Comparison of ENCODE assay signal across 15 cellular contexts in the genomic region with DNA sequence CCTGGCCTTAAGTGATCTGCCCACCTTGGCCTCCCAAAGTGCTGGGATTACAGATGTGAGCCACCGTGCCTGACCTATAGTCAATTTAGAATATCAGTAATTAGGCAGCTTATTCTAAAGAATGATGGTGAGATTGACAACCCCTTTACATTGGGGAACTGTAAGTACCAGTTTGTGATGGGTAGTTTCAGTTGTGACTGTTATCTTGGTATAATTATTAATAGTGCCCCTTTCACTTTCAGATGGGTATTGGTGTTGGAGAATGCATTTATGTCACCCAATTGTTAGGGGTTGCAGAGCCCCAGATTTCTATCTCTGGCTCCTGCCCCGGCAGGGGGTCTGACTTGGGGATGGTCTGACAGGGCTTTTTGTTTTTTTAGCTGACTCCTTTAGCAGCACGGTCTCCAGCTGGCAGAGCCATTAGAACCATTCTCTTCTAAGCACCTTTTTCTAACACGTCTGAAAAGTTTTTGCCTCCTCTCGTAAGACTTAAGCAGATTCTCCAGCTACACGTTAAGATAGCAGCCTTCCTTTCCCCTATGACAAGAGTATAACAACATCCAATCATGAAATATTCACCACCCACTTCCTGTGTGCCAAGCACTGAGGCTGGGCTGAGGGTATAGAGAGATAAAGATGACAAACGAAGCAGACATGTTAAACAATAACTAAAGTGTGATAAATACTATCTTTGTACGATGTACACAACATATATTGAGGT.
DNase-seq lines count a peak whose midpoint lies in the region; ATAC-seq and TF ChIP-seq lines count a peak whose summit lies in the region.
"Had no signal": no experiment of that assay in that cellular context is flagged by ENCODE, and none has a peak within 500 bp of the region (broad histone marks: within the 10 kb centered on the region; RNA-seq: fewer than 3 reads in every experiment).

No MANE protein-coding gene starts in this region.

- H3K9me3 Mint-ChIP-seq in GM23338, result no peaks in the 10 kb centered on the region

- peaks cover 29% of the 10 kb centered on the region for H3K4me1 Mint-ChIP-seq in GM23338

- DNase-seq in GM23338 (ENCODE audit: low spot score) (peak; percentile 62), MM.1S (peak; percentile 17), activated gamma-delta T cell treated with Interleukin-2 at 50 U/mL for 16 hours (no peak), NCI-H748 treated with DMSO at 0.1 percent for 48 hours (lab: John Stamatoyannopoulos, UW) (no peak), activated gamma-delta T cell (lab: John Stamatoyannopoulos, UW) (no peak), SKM-1 treated with dmso at 0.1 percent for 144 hours (lab: John Stamatoyannopoulos, UW; ENCODE audit: unreplicated experiment) (no peak)
- DNase-seq: activated B cell treated with CpG ODN at 0.5 μM for 24 hours; DMS79; H7; NCI-H187; NCI-H82; stimulated activated CD4-positive, alpha-beta T cell treated with anti-CD3 and anti-CD28 coated beads, Interleukin-1b, Interleukin-23, amount 100 ng/mL, for 48 hours had no signal

- H3K27me3 ChIP-seq in BLaER1, result no peaks in the 10 kb centered on the region
- no peaks in the 10 kb centered on the region for H3K27me3 ChIP-seq in GM23338 (ENCODE audit: insufficient read depth)
- no peaks in the 10 kb centered on the region for H3K27me3 ChIP-seq in MM.1S (replicated peaks; ENCODE audit: insufficient read depth, low read length)

- no peak overlapping the region for H2AFZ ChIP-seq in GM23338
- no peak overlapping the region for H2AFZ ChIP-seq in MM.1S (ENCODE audit: low read length)

- peak overlapping the region; percentile 12; the same call in 1 of the 2 replicates for H3K27ac Mint-ChIP-seq in GM23338

- H3K9me3 ChIP-seq in BLaER1, result no peaks in the 10 kb centered on the region
- H3K9me3 ChIP-seq in MM.1S (replicated peaks; ENCODE audit: insufficient read depth, low read length), result no peaks in the 10 kb centered on the region

- H3K9me2 ChIP-seq in GM23338 (ENCODE audit: insufficient read depth) (no peaks in the 10 kb centered on the region), MM.1S (replicated peaks; ENCODE audit: insufficient read depth, low read length) (no peaks in the 10 kb centered on the region)

- no peaks in the 10 kb centered on the region for H3K36me3 Mint-ChIP-seq in GM23338 (ENCODE audit: low read depth)

- no peak overlapping the region for H3K9ac ChIP-seq in BLaER1
- no peak overlapping the region for H3K9ac ChIP-seq in MM.1S (ENCODE audit: low read length)

- H4K20me1 ChIP-seq in BLaER1 (no peaks in the 10 kb centered on the region), GM23338 (replicated peaks; ENCODE audit: insufficient read depth) (no peaks in the 10 kb centered on the region), MM.1S (ENCODE audit: insufficient read depth, low read length) (no peaks in the 10 kb centered on the region)

- H3K4me3 ChIP-seq in BLaER1 (no peak overlapping the region), GM23338 (no peak overlapping the region), MM.1S (ENCODE audit: low read length) (no peak overlapping the region)
- H3K4me3 ChIP-seq: K562 had no signal

- H3K79me2 ChIP-seq in GM23338 (replicated peaks; ENCODE audit: insufficient read depth) (no peaks in the 10 kb centered on the region), MM.1S (ENCODE audit: low read length) (no peaks in the 10 kb centered on the region)

- H3K4me1 ChIP-seq in BLaER1 (peaks cover 12% of the 10 kb centered on the region), GM23338 (ENCODE audit: insufficient read depth) (peaks cover 27% of the 10 kb centered on the region), MM.1S (ENCODE audit: low read length) (peaks cover 16% of the 10 kb centered on the region)

- H3K4me2 ChIP-seq in BLaER1, result peak overlapping the region; percentile 32
- peak overlapping the region; percentile 45; the same call in 1 of the 2 replicates for H3K4me2 ChIP-seq in GM23338
- H3K4me2 ChIP-seq in MM.1S (ENCODE audit: low read depth, low read length), result no peak overlapping the region

- H3K36me3 ChIP-seq in BLaER1, result peaks cover 11% of the 10 kb centered on the region; the same call in 1 of the 2 replicates
- no peaks in the 10 kb centered on the region for H3K36me3 ChIP-seq in GM23338 (ENCODE audit: insufficient read depth)
- H3K36me3 ChIP-seq in MM.1S (replicated peaks; ENCODE audit: insufficient read depth, low read length), result no peaks in the 10 kb centered on the region

- H3K4me3 Mint-ChIP-seq in GM23338, result no peak overlapping the region
- H3K4me3 Mint-ChIP-seq: activated B cell treated with CpG ODN at 0.5 μM for 24 hours had no signal

- no peak overlapping the region for H3K27ac ChIP-seq in BLaER1
- H3K27ac ChIP-seq in GM23338 (ENCODE audit: low read depth), result no peak overlapping the region
- H3K27ac ChIP-seq in MM.1S (ENCODE audit: low read length), result no peak overlapping the region

- H3F3A ChIP-seq in GM23338 (replicated peaks; ENCODE audit: low read depth) (no peaks in the 10 kb centered on the region), MM.1S (ENCODE audit: insufficient read depth, low read length) (no peaks in the 10 kb centered on the region)

- TF ChIP-seq CTCF in GM23338 (conservative IDR thresholded peaks at IDR 0.05; ENCODE audit: low read depth in 2 of 2) (no peak), MM.1S (IDR thresholded peaks at IDR 0.05; ENCODE audit: low read length) (no peak)

- ATAC-seq in GM18861 (IDR thresholded peaks at IDR 0.05; ENCODE audit: unreplicated experiment) (peak; percentile 80), GM23338 (peak; percentile 73)
- ATAC-seq: K562 had no signal

- H3K27me3 Mint-ChIP-seq in GM23338 (ENCODE audit: insufficient read depth, low read depth, poor library complexity), result no peaks in the 10 kb centered on the region
- H3K27me3 Mint-ChIP-seq: activated B cell treated with CpG ODN at 0.5 μM for 24 hours had no signal

TF ChIP-seq in GM23338, 12 proteins besides CTCF, POLR2A, EP300 and RAD21 (continues in another document):
- TF ChIP-seq, protein P1, sequence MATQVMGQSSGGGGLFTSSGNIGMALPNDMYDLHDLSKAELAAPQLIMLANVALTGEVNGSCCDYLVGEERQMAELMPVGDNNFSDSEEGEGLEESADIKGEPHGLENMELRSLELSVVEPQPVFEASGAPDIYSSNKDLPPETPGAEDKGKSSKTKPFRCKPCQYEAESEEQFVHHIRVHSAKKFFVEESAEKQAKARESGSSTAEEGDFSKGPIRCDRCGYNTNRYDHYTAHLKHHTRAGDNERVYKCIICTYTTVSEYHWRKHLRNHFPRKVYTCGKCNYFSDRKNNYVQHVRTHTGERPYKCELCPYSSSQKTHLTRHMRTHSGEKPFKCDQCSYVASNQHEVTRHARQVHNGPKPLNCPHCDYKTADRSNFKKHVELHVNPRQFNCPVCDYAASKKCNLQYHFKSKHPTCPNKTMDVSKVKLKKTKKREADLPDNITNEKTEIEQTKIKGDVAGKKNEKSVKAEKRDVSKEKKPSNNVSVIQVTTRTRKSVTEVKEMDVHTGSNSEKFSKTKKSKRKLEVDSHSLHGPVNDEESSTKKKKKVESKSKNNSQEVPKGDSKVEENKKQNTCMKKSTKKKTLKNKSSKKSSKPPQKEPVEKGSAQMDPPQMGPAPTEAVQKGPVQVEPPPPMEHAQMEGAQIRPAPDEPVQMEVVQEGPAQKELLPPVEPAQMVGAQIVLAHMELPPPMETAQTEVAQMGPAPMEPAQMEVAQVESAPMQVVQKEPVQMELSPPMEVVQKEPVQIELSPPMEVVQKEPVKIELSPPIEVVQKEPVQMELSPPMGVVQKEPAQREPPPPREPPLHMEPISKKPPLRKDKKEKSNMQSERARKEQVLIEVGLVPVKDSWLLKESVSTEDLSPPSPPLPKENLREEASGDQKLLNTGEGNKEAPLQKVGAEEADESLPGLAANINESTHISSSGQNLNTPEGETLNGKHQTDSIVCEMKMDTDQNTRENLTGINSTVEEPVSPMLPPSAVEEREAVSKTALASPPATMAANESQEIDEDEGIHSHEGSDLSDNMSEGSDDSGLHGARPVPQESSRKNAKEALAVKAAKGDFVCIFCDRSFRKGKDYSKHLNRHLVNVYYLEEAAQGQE (IDR thresholded peaks at IDR 0.05; ENCODE audit: unreplicated experiment), result no peak
- TF ChIP-seq EZH2 (IDR thresholded peaks at IDR 0.05; ENCODE audit: low read depth, unreplicated experiment), result no peak
- TF ChIP-seq, protein P2, sequence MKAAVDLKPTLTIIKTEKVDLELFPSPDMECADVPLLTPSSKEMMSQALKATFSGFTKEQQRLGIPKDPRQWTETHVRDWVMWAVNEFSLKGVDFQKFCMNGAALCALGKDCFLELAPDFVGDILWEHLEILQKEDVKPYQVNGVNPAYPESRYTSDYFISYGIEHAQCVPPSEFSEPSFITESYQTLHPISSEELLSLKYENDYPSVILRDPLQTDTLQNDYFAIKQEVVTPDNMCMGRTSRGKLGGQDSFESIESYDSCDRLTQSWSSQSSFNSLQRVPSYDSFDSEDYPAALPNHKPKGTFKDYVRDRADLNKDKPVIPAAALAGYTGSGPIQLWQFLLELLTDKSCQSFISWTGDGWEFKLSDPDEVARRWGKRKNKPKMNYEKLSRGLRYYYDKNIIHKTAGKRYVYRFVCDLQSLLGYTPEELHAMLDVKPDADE (IDR thresholded peaks at IDR 0.05), result no peak
- TF ChIP-seq CREB1 (CRISPR knock-in tag; IDR thresholded peaks at IDR 0.05; ENCODE audit: low read depth), result no peak
- no peak for TF ChIP-seq POLR2AphosphoS5 (IDR thresholded peaks at IDR 0.05; ENCODE audit: low read depth)
- TF ChIP-seq STAT1 (IDR thresholded peaks at IDR 0.05; ENCODE audit: unreplicated experiment), result no peak
- no peak for TF ChIP-seq EZH2phosphoT487 (IDR thresholded peaks at IDR 0.05; ENCODE audit: unreplicated experiment)
- TF ChIP-seq ZNF331 (CRISPR knock-in tag; IDR thresholded peaks at IDR 0.05; ENCODE audit: low read depth), result no peak
- TF ChIP-seq ZNF114 (CRISPR knock-in tag; IDR thresholded peaks at IDR 0.05), result no peak
- TF ChIP-seq NANOG (IDR thresholded peaks at IDR 0.05; ENCODE audit: borderline replicate concordance), result no peak
- TF ChIP-seq JUNB (IDR thresholded peaks at IDR 0.05; ENCODE audit: unreplicated experiment), result no peak

Comparison
In these comparisons a context has a peak if more than half of its experiments do, and no peak if none do; other contexts are left out.
1. DNase-seq: peak in GM23338 (single experiment) and MM.1S (single experiment); none in activated gamma-delta T cell treated with Interleukin-2 at 50 U/mL for 16 hours (single experiment), NCI-H748 treated with DMSO at 0.1 percent for 48 hours (single experiment), activated gamma-delta T cell (single experiment) and SKM-1 treated with dmso at 0.1 percent for 144 hours (single experiment).